ENCODE assay signal across 24 cellular contexts in genomic region chr2:203279288-203279687, GRCh38.
"Had no signal": no experiment of that assay in that cellular context is flagged by ENCODE, and none has a peak within 500 bp of the region (broad histone marks: within the 10 kb centered on the region; RNA-seq: fewer than 3 reads in every experiment).

No MANE protein-coding gene starts in this region.

- H3K4me1 Mint-ChIP-seq: activated naive CD8-positive, alpha-beta T cell treated with anti-CD3 and anti-CD28 coated beads for 36 hours; activated T-helper 17 cell treated with anti-CD3 and anti-CD28 coated beads, Interleukin-2, amount 50 U/mL, for 72 hours; brain; mesothelial cell of epicardium; stimulated activated memory B cell treated with anti-CD40 and anti-IgM and Interleukin-4, amounts not matched to agents 10 μg/mL and 1 μg/mL and 100 μg/mL, for 72 hours had no signal

- H3K4me3 ChIP-seq: hepatocyte, lower lobe of right lung, pancreas, sigmoid colon, thoracic aorta, upper lobe of left lung had no signal

- H3K9me3 Mint-ChIP-seq: activated naive CD8-positive, alpha-beta T cell treated with anti-CD3 and anti-CD28 coated beads for 36 hours; activated T-helper 17 cell treated with anti-CD3 and anti-CD28 coated beads, Interleukin-2, amount 50 U/mL, for 72 hours; brain; central memory CD8-positive, alpha-beta T cell; mesothelial cell of epicardium; natural killer cell treated with Interleukin-12 subunit alpha and Interleukin-12 subunit beta and Interleukin-15 and Interleukin-18, amount 100 ng/mL, for 72 hours; stimulated activated memory B cell treated with anti-CD40 and anti-IgM and Interleukin-4, amounts not matched to agents 10 μg/mL and 1 μg/mL and 100 μg/mL, for 72 hours had no signal

- H3K9me3 ChIP-seq: lower lobe of right lung, neutrophil, pancreas, sigmoid colon, thoracic aorta, upper lobe of left lung had no signal

- H3K27me3 Mint-ChIP-seq: activated naive CD8-positive, alpha-beta T cell treated with anti-CD3 and anti-CD28 coated beads for 36 hours; activated T-helper 17 cell treated with anti-CD3 and anti-CD28 coated beads, Interleukin-2, amount 50 U/mL, for 72 hours; brain; central memory CD8-positive, alpha-beta T cell; natural killer cell treated with Interleukin-12 subunit alpha and Interleukin-12 subunit beta and Interleukin-15 and Interleukin-18, amount 100 ng/mL, for 72 hours; stimulated activated memory B cell treated with anti-CD40 and anti-IgM and Interleukin-4, amounts not matched to agents 10 μg/mL and 1 μg/mL and 100 μg/mL, for 72 hours had no signal

- DNase-seq: activated CD4-positive, alpha-beta T cell treated with anti-CD3 and anti-CD28 coated beads, Interleukin-2, amount 50 U/mL, for 4 hours; activated naive CD4-positive, alpha-beta T cell; activated naive CD8-positive, alpha-beta T cell treated with anti-CD3 and anti-CD28 coated beads for 36 hours; activated T-cell treated with anti-CD3 and anti-CD28 coated beads for 4 hours; amygdala; cortex of kidney; foreskin fibroblast; islet precursor cell; lower lobe of right lung; pancreas; sigmoid colon; stimulated activated CD4-positive, alpha-beta T cell treated with anti-CD3 and anti-CD28 coated beads, Interleukin-4, amount 100 ng/mL, for 4 hours; T-helper 2 cell; upper lobe of left lung; WERI-Rb-1 had no signal

- H3K4me3 Mint-ChIP-seq: activated naive CD8-positive, alpha-beta T cell treated with anti-CD3 and anti-CD28 coated beads for 36 hours; activated T-helper 17 cell treated with anti-CD3 and anti-CD28 coated beads, Interleukin-2, amount 50 U/mL, for 72 hours; brain; central memory CD8-positive, alpha-beta T cell; mesothelial cell of epicardium; natural killer cell treated with Interleukin-12 subunit alpha and Interleukin-12 subunit beta and Interleukin-15 and Interleukin-18, amount 100 ng/mL, for 72 hours; stimulated activated memory B cell treated with anti-CD40 and anti-IgM and Interleukin-4, amounts not matched to agents 10 μg/mL and 1 μg/mL and 100 μg/mL, for 72 hours had no signal

- H3K27ac Mint-ChIP-seq: activated naive CD8-positive, alpha-beta T cell treated with anti-CD3 and anti-CD28 coated beads for 36 hours; activated T-helper 17 cell treated with anti-CD3 and anti-CD28 coated beads, Interleukin-2, amount 50 U/mL, for 72 hours; brain; mesothelial cell of epicardium; natural killer cell treated with Interleukin-12 subunit alpha and Interleukin-12 subunit beta and Interleukin-15 and Interleukin-18, amount 100 ng/mL, for 72 hours; stimulated activated memory B cell treated with anti-CD40 and anti-IgM and Interleukin-4, amounts not matched to agents 10 μg/mL and 1 μg/mL and 100 μg/mL, for 72 hours had no signal

- H3K27ac ChIP-seq: hepatocyte, lower lobe of right lung, neutrophil, pancreas, sigmoid colon, thoracic aorta, upper lobe of left lung, WERI-Rb-1 had no signal

- H3K27me3 ChIP-seq: hepatocyte, neutrophil, pancreas, sigmoid colon, upper lobe of left lung had no signal

- ATAC-seq: activated T-helper 17 cell treated with anti-CD3 and anti-CD28 coated beads, Interleukin-2, amount 50 U/mL, for 72 hours; lower lobe of right lung; natural killer cell treated with Interleukin-12 subunit alpha and Interleukin-12 subunit beta and Interleukin-15 and Interleukin-18, amount 100 ng/mL, for 72 hours; pancreas; stimulated activated memory B cell treated with anti-CD40 and anti-IgM and Interleukin-4, amounts not matched to agents 10 μg/mL and 1 μg/mL and 100 μg/mL, for 72 hours had no signal

- H3K4me1 ChIP-seq: lower lobe of right lung, pancreas, sigmoid colon, upper lobe of left lung had no signal
